8 cellular contexts compared by ENCODE assay signal in the genomic region with DNA sequence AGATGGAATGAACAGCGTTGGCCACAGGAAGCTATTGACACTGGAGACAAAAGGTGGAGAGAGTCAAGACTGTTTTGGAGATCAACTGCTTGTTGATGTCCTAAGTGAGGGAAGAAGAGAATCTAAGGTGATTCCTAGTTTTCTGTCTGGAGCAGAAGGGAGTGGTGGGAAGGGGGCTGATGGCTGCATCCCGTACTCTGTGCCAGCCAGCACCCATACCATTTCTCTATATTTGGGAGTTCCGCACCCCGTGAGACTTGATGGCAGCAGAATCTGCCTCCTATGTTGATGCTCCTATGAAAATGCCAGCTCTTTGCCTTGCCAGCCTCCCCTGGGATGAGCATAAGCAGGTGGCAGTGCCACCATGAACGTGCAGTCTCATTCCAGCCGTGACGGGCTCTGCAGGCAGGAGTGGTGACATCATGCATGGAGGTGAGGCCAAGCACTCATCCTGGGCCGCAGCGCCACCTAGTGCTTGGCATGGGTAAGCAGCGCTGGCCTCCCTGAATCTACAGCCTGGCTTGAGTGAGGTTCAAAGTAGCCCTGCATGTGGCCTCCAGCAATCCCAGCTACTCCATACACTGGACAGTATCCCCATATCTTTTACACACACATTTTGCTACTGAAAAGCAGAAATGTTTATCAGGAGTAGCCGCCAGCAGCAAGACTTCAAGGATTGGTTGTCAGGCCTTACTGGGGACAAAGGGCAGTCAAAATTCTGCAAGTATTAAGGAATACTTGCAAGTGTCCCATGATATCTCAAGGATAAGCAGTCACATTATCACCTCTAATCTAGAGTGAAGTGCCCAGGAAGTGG. TPM values are rescaled to one million over a fixed set of nuclear protein-coding genes. Genes with fewer than 3 reads are reported as not detected.
DNase-seq lines count a peak whose midpoint lies in the region; ATAC-seq lines count a peak whose summit lies in the region.

No MANE protein-coding gene starts in this region.

- H3K9me3 ChIP-seq in CD4-positive, CD25-positive, alpha-beta regulatory T cell (ENCODE audit: control insufficient read depth in 2 of 2, low read length in 2 of 2), result no peaks in the 10 kb centered on the region

- ATAC-seq in CD4-positive, CD25-positive, alpha-beta regulatory T cell (ENCODE audit: low read depth in 2 of 2), result peak; percentile 89 to 90
- ATAC-seq in GM19452 (IDR thresholded peaks at IDR 0.05; ENCODE audit: unreplicated experiment), result peak; percentile 97
- peak; percentile 97 for ATAC-seq in memory B cell (ENCODE audit: low read depth)

- no peaks in the 10 kb centered on the region for H3K36me3 Mint-ChIP-seq in CD4-positive, CD25-positive, alpha-beta regulatory T cell
- H3K36me3 Mint-ChIP-seq in activated CD4-positive, alpha-beta memory T cell treated with anti-CD3 and anti-CD28 coated beads, Interleukin-2, amount 10 ng/mL, durations not matched to agents 7 days and 5 days (ENCODE audit: low read depth), result no peaks in the 10 kb centered on the region
- H3K36me3 Mint-ChIP-seq in memory B cell, result peaks cover 4% of the 10 kb centered on the region

- H3K27me3 Mint-ChIP-seq in CD4-positive, CD25-positive, alpha-beta regulatory T cell, result peaks cover 16% of the 10 kb centered on the region
- no peaks in the 10 kb centered on the region for H3K27me3 Mint-ChIP-seq in activated CD4-positive, alpha-beta memory T cell treated with anti-CD3 and anti-CD28 coated beads, Interleukin-2, amount 10 ng/mL, durations not matched to agents 7 days and 5 days
- H3K27me3 Mint-ChIP-seq in memory B cell, result no peaks in the 10 kb centered on the region

- POLR2A ChIA-PET in activated CD4-positive, alpha-beta memory T cell treated with anti-CD3 and anti-CD28 coated beads, Interleukin-2, amount 10 ng/mL, durations not matched to agents 7 days and 5 days (lab: Charles Lee), result interaction anchor here (1.2 kb wide), 1 partner anchor 35 kb away, joined by 3 read pairs; no protein-coding TSS in a partner anchor

- peak overlapping the region in 1 of 4 donors; percentile 32 for H3K4me3 Mint-ChIP-seq in CD4-positive, CD25-positive, alpha-beta regulatory T cell
- no peak overlapping the region for H3K4me3 Mint-ChIP-seq in activated CD4-positive, alpha-beta memory T cell treated with anti-CD3 and anti-CD28 coated beads, Interleukin-2, amount 10 ng/mL, durations not matched to agents 7 days and 5 days
- no peak overlapping the region for H3K4me3 Mint-ChIP-seq in memory B cell

- H3K27ac Mint-ChIP-seq in CD4-positive, CD25-positive, alpha-beta regulatory T cell, result no peak overlapping the region
- no peak overlapping the region for H3K27ac Mint-ChIP-seq in activated CD4-positive, alpha-beta memory T cell treated with anti-CD3 and anti-CD28 coated beads, Interleukin-2, amount 10 ng/mL, durations not matched to agents 7 days and 5 days
- H3K27ac Mint-ChIP-seq in memory B cell, result no peak overlapping the region

- no peaks in the 10 kb centered on the region for H3K4me1 ChIP-seq in CD4-positive, CD25-positive, alpha-beta regulatory T cell (ENCODE audit: control insufficient read depth, insufficient read depth, low read length, poor library complexity, severe bottlenecking)

- peaks cover 4% of the 10 kb centered on the region for H3K27me3 ChIP-seq in CD4-positive, CD25-positive, alpha-beta regulatory T cell (ENCODE audit: control insufficient read depth, insufficient read depth, low read length)

- H3K27ac ChIP-seq in CD4-positive, CD25-positive, alpha-beta regulatory T cell (ENCODE audit: insufficient read depth, low read length, poor library complexity, severe bottlenecking), result no peak overlapping the region

- DNase-seq in CD4-positive, CD25-positive, alpha-beta regulatory T cell, result peak; percentile 52 to 81 (median 64)
- DNase-seq in HK-2 (ENCODE audit: unreplicated experiment) (peak; percentile 87), NCI-H82 (lab: John Stamatoyannopoulos, UW) (peak; percentile 88), memory B cell (ENCODE audit: low spot score in 2 of 2) (peak; percentile 52 to 73)
- peak; percentile 85 for DNase-seq in activated CD4-positive, alpha-beta memory T cell treated with anti-CD3 and anti-CD28 coated beads, Interleukin-2, amount 10 ng/mL, durations not matched to agents 7 days and 5 days
- DNase-seq in effector CD4-positive, alpha-beta T cell, result peak; percentile 73
- DNase-seq in stimulated activated CD8-positive, alpha-beta memory T cell treated with anti-CD3 and anti-CD28 coated beads, Interleukin-12 subunit alpha, Interleukin-12 subunit beta, amount 100 ng/mL, for 4 hours (ENCODE audit: low read depth), result peak; percentile 50

- CTCF ChIA-PET in activated CD4-positive, alpha-beta memory T cell treated with anti-CD3 and anti-CD28 coated beads, Interleukin-2, amount 10 ng/mL, durations not matched to agents 7 days and 5 days (lab: Charles Lee), result interaction anchor here (1.1 to 3.8 kb wide), 10 partner anchors 9 to 542 kb away, joined by 3 to 22 read pairs (median 5); no protein-coding TSS in a partner anchor

- H3K4me3 ChIP-seq in CD4-positive, CD25-positive, alpha-beta regulatory T cell (ENCODE audit: low read depth, low read length), result no peak overlapping the region

- H3K9me3 Mint-ChIP-seq in CD4-positive, CD25-positive, alpha-beta regulatory T cell, result no peaks in the 10 kb centered on the region
- H3K9me3 Mint-ChIP-seq in activated CD4-positive, alpha-beta memory T cell treated with anti-CD3 and anti-CD28 coated beads, Interleukin-2, amount 10 ng/mL, durations not matched to agents 7 days and 5 days, result no peaks in the 10 kb centered on the region
- H3K9me3 Mint-ChIP-seq in memory B cell, result no peaks in the 10 kb centered on the region

- H3K4me1 Mint-ChIP-seq in CD4-positive, CD25-positive, alpha-beta regulatory T cell, result peaks cover 0 to 15% (median 7%) of the 10 kb centered on the region in 4 donors
- peaks cover 20% of the 10 kb centered on the region for H3K4me1 Mint-ChIP-seq in activated CD4-positive, alpha-beta memory T cell treated with anti-CD3 and anti-CD28 coated beads, Interleukin-2, amount 10 ng/mL, durations not matched to agents 7 days and 5 days
- peaks cover 13% of the 10 kb centered on the region for H3K4me1 Mint-ChIP-seq in memory B cell

- no peaks in the 10 kb centered on the region for H3K36me3 ChIP-seq in CD4-positive, CD25-positive, alpha-beta regulatory T cell (ENCODE audit: control insufficient read depth, insufficient read depth, low read length)

RNA-seq across cellular contexts. Expression of gene PODXL, which starts 43.0 kb away (rescaled TPM):
- total RNA-seq in CD4-positive, CD25-positive, alpha-beta regulatory T cell, result 0.89 TPM
- polyA plus RNA-seq in CD4-positive, CD25-positive, alpha-beta regulatory T cell, result under 1 TPM; 0.17 to 0.54 (median 0.27) TPM
- 1 to 10 TPM; 1.6 TPM for total RNA-seq in activated CD4-positive, alpha-beta memory T cell treated with anti-CD3 and anti-CD28 coated beads, Interleukin-2, amount 10 ng/mL, durations not matched to agents 7 days and 5 days
